Comparison of ENCODE assay signal across 8 cellular contexts in the genomic region with DNA sequence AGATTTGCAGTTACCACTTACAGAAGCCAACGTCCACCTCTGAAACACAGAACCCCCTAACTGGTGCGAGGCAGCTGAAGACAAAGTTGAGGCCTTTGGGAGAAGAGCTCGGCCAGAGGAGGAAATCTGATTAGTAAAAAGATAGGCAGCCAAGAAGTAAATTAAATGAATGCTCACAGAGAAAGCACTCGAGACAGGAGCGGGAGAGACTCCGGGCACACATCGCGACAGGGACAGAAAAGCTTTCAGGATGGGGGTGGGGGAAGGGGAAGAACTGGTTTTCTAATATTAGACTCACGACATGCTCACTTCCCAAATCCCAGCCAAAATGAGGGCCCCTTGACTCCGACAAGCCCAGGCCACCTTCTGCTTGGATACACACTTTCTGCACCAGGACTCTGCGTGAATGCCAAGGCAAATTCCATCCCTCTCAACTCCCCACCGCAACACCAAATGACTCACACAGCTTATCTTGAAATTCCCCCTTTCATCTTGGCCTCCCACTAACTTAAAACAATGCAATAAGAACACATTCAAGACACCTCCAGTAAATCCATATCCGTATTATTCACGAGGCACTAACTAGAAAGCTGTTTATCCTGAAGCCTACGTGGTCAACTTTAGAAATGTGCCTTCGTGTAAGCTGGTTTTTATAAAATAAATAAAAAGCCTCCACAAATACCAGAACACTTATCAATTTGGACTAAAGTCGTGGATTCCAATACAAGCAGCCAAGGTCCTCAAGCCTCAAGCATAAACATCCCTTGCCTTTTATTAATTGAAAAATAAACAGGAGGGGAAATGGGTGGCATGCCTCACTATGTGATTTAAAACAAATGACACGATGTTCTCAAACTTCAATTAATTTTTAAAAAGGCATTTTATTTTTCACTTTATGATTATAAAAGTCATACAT. TPM values are rescaled to one million over a fixed set of nuclear protein-coding genes. Genes with fewer than 3 reads are reported as not detected.
A peak's percentile ranks its signal among the peaks of the same experiment; 100 is the strongest.
DNase-seq lines count a peak whose midpoint lies in the region; ATAC-seq and TF ChIP-seq lines count a peak whose summit lies in the region.

No MANE protein-coding gene starts in this region.

- peak overlapping the region; percentile 91 for H4K8ac ChIP-seq in mesenchymal stem cell (ENCODE audit: low read length)

- peaks cover 36% of the 10 kb centered on the region for H3K79me1 ChIP-seq in mesenchymal stem cell (replicated peaks; ENCODE audit: low read length, poor library complexity, severe bottlenecking)

- H3K36me3 ChIP-seq in A673 (ENCODE audit: insufficient read depth, low read length, poor library complexity, severe bottlenecking) (no peaks in the 10 kb centered on the region), mesenchymal stem cell (ENCODE audit: control insufficient read depth in 1 of 2, insufficient read depth in 2 of 2, low read depth in 1 of 2, low read length in 2 of 2) (peaks cover 0 to 23% of the 10 kb centered on the region in 2 experiments)

- H3K4me1 ChIP-seq in A673 (ENCODE audit: insufficient read depth, low read length, poor library complexity, severe bottlenecking), result no peaks in the 10 kb centered on the region
- H3K4me1 ChIP-seq in mesenchymal stem cell (ENCODE audit: control insufficient read depth, insufficient read depth, low read depth, low read length), result peaks cover 31% of the 10 kb centered on the region

- H3K4me3 ChIP-seq in A673 (ENCODE audit: low read depth, low read length, poor library complexity, severe bottlenecking) (no peak overlapping the region), mesenchymal stem cell (ENCODE audit: insufficient read depth in 1 of 2, low read depth in 1 of 2, low read length in 2 of 2) (peak overlapping the region in 1 of 2 experiments; percentile 38)

- CTCF ChIA-PET in A673 (lab: Charles Lee), result no interaction called here

- no peak overlapping the region for H2AFZ ChIP-seq in mesenchymal stem cell (ENCODE audit: low read depth, low read length)

- no TSS peak for BruUV-seq in A673 (replicated peaks; lab: Mats Ljungman, UMichigan)

- peak overlapping the region in 1 of 2 experiments; percentile 80 for H3K4ac ChIP-seq in mesenchymal stem cell (ENCODE audit: low read depth in 1 of 2, low read length in 2 of 2)

- H3K27ac ChIP-seq in A673 (ENCODE audit: low read depth, low read length, poor library complexity, severe bottlenecking) (no peak overlapping the region), mesenchymal stem cell (ENCODE audit: low read length, poor library complexity, severe bottlenecking) (peak overlapping the region; percentile 74)

- H2BK12ac ChIP-seq in mesenchymal stem cell (ENCODE audit: low read length in 2 of 2), result peak overlapping the region; percentile 91 to 98

- peak overlapping the region; percentile 33 for H3K4me2 ChIP-seq in mesenchymal stem cell (ENCODE audit: low read length, poor library complexity, severe bottlenecking)

- H3K23ac ChIP-seq in mesenchymal stem cell (ENCODE audit: low read length in 2 of 2), result no peak overlapping the region

- no peak overlapping the region for H3K14ac ChIP-seq in mesenchymal stem cell (ENCODE audit: low read length in 2 of 2)

- WGBS in mesenchymal stem cell, result 9% methylated on average over 11 of the region's 18 CpGs

- intact Hi-C loops in A673 (cut with micrococcal nuclease; ENCODE audit: unreplicated experiment), result no loop called here

- H4K91ac ChIP-seq in mesenchymal stem cell (ENCODE audit: low read length), result peak overlapping the region; percentile 23

- H3K27me3 ChIP-seq in A673 (replicated peaks; ENCODE audit: insufficient read depth, low read depth, low read length, poor library complexity), result no peaks in the 10 kb centered on the region
- peaks cover 0 to 4% of the 10 kb centered on the region in 2 experiments for H3K27me3 ChIP-seq in mesenchymal stem cell (ENCODE audit: control insufficient read depth in 1 of 2, insufficient read depth in 1 of 2, low read length in 2 of 2)

- TF ChIP-seq CTCF in A673 (conservative IDR thresholded peaks at IDR 0.05; ENCODE audit: low read depth, low read length), result no peak

- no peak for ATAC-seq in GM18519 (IDR thresholded peaks at IDR 0.05; ENCODE audit: low FRiP score, unreplicated experiment)

- H3K9me3 ChIP-seq in A673 (ENCODE audit: low read depth, low read length, poor library complexity, severe bottlenecking), result no peaks in the 10 kb centered on the region
- no peaks in the 10 kb centered on the region for H3K9me3 ChIP-seq in mesenchymal stem cell (ENCODE audit: control insufficient read depth, low read length)

- peak overlapping the region; percentile 70 for H3K9ac ChIP-seq in mesenchymal stem cell (ENCODE audit: low read length)

- H2AK5ac ChIP-seq in mesenchymal stem cell (ENCODE audit: low read length, severe bottlenecking), result peak overlapping the region; percentile 11

- POLR2A ChIA-PET in A673 (lab: Charles Lee; ENCODE audit: low non-redundant PET), result no interaction called here

- H2BK120ac ChIP-seq in mesenchymal stem cell (ENCODE audit: low read depth, low read length), result peak overlapping the region; percentile 2

- H3K18ac ChIP-seq in mesenchymal stem cell (ENCODE audit: low read depth in 1 of 2, low read length in 2 of 2), result peak overlapping the region; percentile 68 to 83

- H2BK5ac ChIP-seq in mesenchymal stem cell (ENCODE audit: low read depth, low read length, poor library complexity, severe bottlenecking), result peak overlapping the region; percentile 39

- H2BK15ac ChIP-seq in mesenchymal stem cell (ENCODE audit: low read depth, poor library complexity, severe bottlenecking), result no peak overlapping the region

- DNase-seq in A673 (ENCODE audit: low spot score) (peak; percentile 37), LHCN-M2 (ENCODE audit: low read depth) (peak; percentile 80), dedifferentiated amniotic fluid mesenchymal stem cell (ENCODE audit: extremely low spot score) (peak; percentile 76), mesenchymal stem cell (peak; percentile 93), GF-D8 (lab: John Stamatoyannopoulos, UW) (no peak)
- no peak for DNase-seq in activated CD8-positive, alpha-beta memory T cell treated with anti-CD3 and anti-CD28 coated beads, Interleukin-2, amount 50 U/mL, for 4 hours
- no peak for DNase-seq in stimulated activated CD4-positive, alpha-beta T cell treated with anti-CD3 and anti-CD28 coated beads, Interleukin-4, amount 100 ng/mL, for 24 hours

RNA-seq across cellular contexts. Expression of a gene that starts 46.1 kb away (rescaled TPM):
- total RNA-seq in A673 (2021), result 6.0 and 9.8 TPM in 2 replicates
- total RNA-seq in LHCN-M2 (2014; rRNA removed), result 9.6 and 12.9 TPM in 2 replicates
- 30.0 TPM for polyA plus RNA-seq in LHCN-M2 (2012)
- 83.3 TPM for polyA plus RNA-seq in mesenchymal stem cell (2013, experiment 1 of 2)
- polyA plus RNA-seq in mesenchymal stem cell (2013, experiment 2 of 2), result 82.4 TPM

Comparison
In these comparisons a context has a peak if more than half of its experiments do, and no peak if none do; other contexts are left out.
1. DNase-seq: peak in A673 (single experiment), LHCN-M2 (single experiment), dedifferentiated amniotic fluid mesenchymal stem cell (single experiment) and mesenchymal stem cell (single experiment); none in activated CD8-positive, alpha-beta memory T cell treated with anti-CD3 and anti-CD28 coated beads, Interleukin-2, amount 50 U/mL, for 4 hours (single experiment), stimulated activated CD4-positive, alpha-beta T cell treated with anti-CD3 and anti-CD28 coated beads, Interleukin-4, amount 100 ng/mL, for 24 hours (single experiment) and GF-D8 (single experiment).